ENCODE assay signal across 8 cellular contexts in the genomic region with DNA sequence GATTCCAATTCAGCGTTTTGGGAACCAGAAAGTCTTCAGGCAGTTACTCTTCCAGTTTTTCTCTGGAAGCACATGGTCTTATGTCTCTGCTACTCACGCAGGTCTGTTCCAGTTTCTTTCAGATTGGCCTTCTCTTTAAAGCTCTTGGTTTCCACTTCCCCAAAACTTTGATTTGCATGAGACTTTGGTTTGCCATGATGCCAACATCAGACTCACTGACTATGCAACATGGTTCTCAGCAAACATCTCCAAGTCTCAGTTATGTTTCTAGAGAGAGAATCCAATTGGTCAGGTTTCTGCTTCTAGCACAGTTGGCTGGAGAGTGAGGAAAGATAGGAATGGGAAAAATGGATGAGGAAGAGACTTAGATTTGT. TPM values are rescaled to one million over a fixed set of nuclear protein-coding genes. Genes with fewer than 3 reads are reported as not detected.
DNase-seq lines count a peak whose midpoint lies in the region; ATAC-seq, FAIRE-seq and TF ChIP-seq lines count a peak whose summit lies in the region.

No MANE protein-coding gene starts in this region.

- H3K27me3 Mint-ChIP-seq in activated naive CD8-positive, alpha-beta T cell treated with anti-CD3 and anti-CD28 coated beads for 36 hours, result no peaks in the 10 kb centered on the region

- TF ChIP-seq CTCF in brain microvascular endothelial cell (IDR thresholded peaks at IDR 0.05; ENCODE audit: low read depth, low read length, missing control alignments), result no peak

- peaks cover 2% of the 10 kb centered on the region for H3K9me3 Mint-ChIP-seq in activated naive CD8-positive, alpha-beta T cell treated with anti-CD3 and anti-CD28 coated beads for 36 hours

- no peak for FAIRE-seq in H54 (lab: Jason Lieb, UNC)

- H3K36me3 ChIP-seq in brain microvascular endothelial cell (replicated peaks), result no peaks in the 10 kb centered on the region

- peak overlapping the region; percentile 80 for H3K27ac Mint-ChIP-seq in activated naive CD8-positive, alpha-beta T cell treated with anti-CD3 and anti-CD28 coated beads for 36 hours

- ATAC-seq in GM19043 (IDR thresholded peaks at IDR 0.05; ENCODE audit: low read depth, unreplicated experiment), result peak; percentile 29
- peak; percentile 44 for ATAC-seq in HG03354 (IDR thresholded peaks at IDR 0.05; ENCODE audit: poor library complexity, severe bottlenecking, unreplicated experiment)
- no peak for ATAC-seq in HG03039 (IDR thresholded peaks at IDR 0.05; ENCODE audit: unreplicated experiment)

- no peaks in the 10 kb centered on the region for H3K27me3 ChIP-seq in brain microvascular endothelial cell (replicated peaks)

- in situ Hi-C loops in brain microvascular endothelial cell (cut with HindIII; ENCODE audit: low pct_ligation_motif_present, low sequenced_read_pairs), result no loop called here

- peaks cover 43% of the 10 kb centered on the region for H3K36me3 Mint-ChIP-seq in activated naive CD8-positive, alpha-beta T cell treated with anti-CD3 and anti-CD28 coated beads for 36 hours

- H3K4me3 Mint-ChIP-seq in activated naive CD8-positive, alpha-beta T cell treated with anti-CD3 and anti-CD28 coated beads for 36 hours, result peak overlapping the region; percentile 46

- H3K4me3 ChIP-seq in GM08714 (ENCODE audit: low read length), result peak overlapping the region; percentile 89
- no peak overlapping the region for H3K4me3 ChIP-seq in brain microvascular endothelial cell (ENCODE audit: low read depth, low read length)

- H3K4me1 Mint-ChIP-seq in activated naive CD8-positive, alpha-beta T cell treated with anti-CD3 and anti-CD28 coated beads for 36 hours, result peaks cover 58% of the 10 kb centered on the region

- TF ChIP-seq POLR2A in H54 (IDR thresholded peaks at IDR 0.05; ENCODE audit: low read depth, low read length), result no peak

- no peak overlapping the region for H3K27ac ChIP-seq in brain microvascular endothelial cell

- DNase-seq in activated naive CD8-positive, alpha-beta T cell treated with anti-CD3 and anti-CD28 coated beads for 36 hours, result no peak
- DNase-seq in brain microvascular endothelial cell, result no peak
- no peak for DNase-seq in activated gamma-delta T cell (lab: John Stamatoyannopoulos, UW)
- no peak for DNase-seq in H54 (ENCODE audit: insufficient read length, low spot score)

RNA-seq across cellular contexts. Expression of gene AKAP11, which starts 3.1 kb away (rescaled TPM):
- total RNA-seq in activated naive CD8-positive, alpha-beta T cell treated with anti-CD3 and anti-CD28 coated beads for 36 hours, result 10 to 100 TPM; 37.7 to 38.0 TPM
